24 cellular contexts compared by ENCODE assay signal in genomic region chr15:27993996-27994775, GRCh38.
DNase-seq lines count a peak whose midpoint lies in the region; ATAC-seq and TF ChIP-seq lines count a peak whose summit lies in the region.
"Had no signal": no experiment of that assay in that cellular context is flagged by ENCODE, and none has a peak within 500 bp of the region (broad histone marks: within the 10 kb centered on the region; RNA-seq: fewer than 3 reads in every experiment).

No MANE protein-coding gene starts in this region.

- DNase-seq in SK-N-SH (peak; percentile 45), NCI-H2171 treated with DMSO at 0.1 percent for 48 hours (lab: John Stamatoyannopoulos, UW) (peak; percentile 61), endothelial cell (ENCODE audit: low spot score) (no peak), SW480 (ENCODE audit: low spot score) (no peak), NCI-H1436 treated with DMSO at 0.1 percent for 48 hours (lab: John Stamatoyannopoulos, UW) (no peak)
- DNase-seq: activated B cell treated with CpG ODN at 0.5 μM for 24 hours; activated CD4-positive, alpha-beta T cell treated with anti-CD3 and anti-CD28 coated beads, Interleukin-2, amount 50 U/mL, for 4 hours; activated naive CD4-positive, alpha-beta T cell treated with Interleukin-2 at 50 U/mL for 16 hours; adrenal gland; COR-L47; DND-41; effector memory CD4-positive, alpha-beta T cell; erythroblast; HCEC 1CT; PC-9; right cardiac atrium; Right ventricle myocardium superior; SW 1271; trophoblast cell had no signal

- H2AFZ ChIP-seq in SK-N-SH (ENCODE audit: low read depth): no peak overlapping the region
- H2AFZ ChIP-seq: parathyroid adenoma, PC-9 had no signal

- no peak for TF ChIP-seq CTCF in SK-N-SH (IDR thresholded peaks at IDR 0.05)
- no peak for TF ChIP-seq CTCF in endothelial cell (IDR thresholded peaks at IDR 0.05; ENCODE audit: unreplicated experiment)

- no peaks in the 10 kb centered on the region for H3K9me3 Mint-ChIP-seq in endothelial cell (ENCODE audit: unreplicated experiment)
- peaks cover 5% of the 10 kb centered on the region for H3K9me3 Mint-ChIP-seq in stimulated activated memory B cell treated with anti-CD40 and anti-IgM and Interleukin-4, amounts not matched to agents 10 μg/mL and 1 μg/mL and 100 μg/mL, for 72 hours

- no peak overlapping the region for H3K4me2 ChIP-seq in SK-N-SH
- H3K4me2 ChIP-seq: BLaER1 treated with 17β-estradiol and CSF1 and Interleukin-3, amounts not matched to agents 10 nM and 100 nM; PC-9 had no signal

- no peak overlapping the region for H3K4me3 Mint-ChIP-seq in endothelial cell (ENCODE audit: unreplicated experiment)
- H3K4me3 Mint-ChIP-seq in stimulated activated memory B cell treated with anti-CD40 and anti-IgM and Interleukin-4, amounts not matched to agents 10 μg/mL and 1 μg/mL and 100 μg/mL, for 72 hours: no peak overlapping the region
- H3K4me3 Mint-ChIP-seq: activated B cell treated with CpG ODN at 0.5 μM for 24 hours had no signal

- no peak for ATAC-seq in SK-N-SH treated with all-trans-retinoic acid at 6 μM for 48 hours
- no peak for ATAC-seq in stimulated activated memory B cell treated with anti-CD40 and anti-IgM and Interleukin-4, amounts not matched to agents 10 μg/mL and 1 μg/mL and 100 μg/mL, for 72 hours
- ATAC-seq: right cardiac atrium had no signal

- CTCF ChIA-PET in SK-N-SH (lab: Yijun Ruan, JAX): interaction anchor here (0.6 to 1.1 kb wide), 3 partner anchors 17 to 1081 kb away, joined by 3 read pairs; no protein-coding TSS in a partner anchor

- H3K79me2 ChIP-seq in SK-N-SH (ENCODE audit: insufficient read depth): no peaks in the 10 kb centered on the region
- H3K79me2 ChIP-seq: parathyroid adenoma had no signal

- H3K27me3 Mint-ChIP-seq in endothelial cell (ENCODE audit: unreplicated experiment): peaks cover 2% of the 10 kb centered on the region
- peaks cover 13% of the 10 kb centered on the region for H3K27me3 Mint-ChIP-seq in stimulated activated memory B cell treated with anti-CD40 and anti-IgM and Interleukin-4, amounts not matched to agents 10 μg/mL and 1 μg/mL and 100 μg/mL, for 72 hours
- H3K27me3 Mint-ChIP-seq: activated B cell treated with CpG ODN at 0.5 μM for 24 hours had no signal

- H3K4me3 ChIP-seq in SK-N-SH (ENCODE audit: low read depth in 2 of 2, low read length in 1 of 2): no peak overlapping the region
- H3K4me3 ChIP-seq: adrenal gland; BLaER1 treated with 17β-estradiol and CSF1 and Interleukin-3, amounts not matched to agents 10 nM and 100 nM; breast epithelium; PC-9 had no signal

- H3K27ac ChIP-seq in SK-N-SH (ENCODE audit: low read depth in 2 of 2, low read length in 1 of 2): no peak overlapping the region
- H3K27ac ChIP-seq: adrenal gland; BLaER1 treated with 17β-estradiol and CSF1 and Interleukin-3, amounts not matched to agents 10 nM and 100 nM; breast epithelium; parathyroid adenoma; PC-9 had no signal

- H3K36me3 Mint-ChIP-seq in endothelial cell (ENCODE audit: low read depth, unreplicated experiment): no peaks in the 10 kb centered on the region
- peaks cover 6% of the 10 kb centered on the region for H3K36me3 Mint-ChIP-seq in stimulated activated memory B cell treated with anti-CD40 and anti-IgM and Interleukin-4, amounts not matched to agents 10 μg/mL and 1 μg/mL and 100 μg/mL, for 72 hours

- H3F3A ChIP-seq in SK-N-SH (replicated peaks; ENCODE audit: insufficient read depth): no peaks in the 10 kb centered on the region

- POLR2A ChIA-PET in SK-N-SH (lab: Yijun Ruan, JAX): no interaction called here

- H4K20me1 ChIP-seq in SK-N-SH (ENCODE audit: insufficient read depth): no peaks in the 10 kb centered on the region
- H4K20me1 ChIP-seq: BLaER1 treated with 17β-estradiol and CSF1 and Interleukin-3, amounts not matched to agents 10 nM and 100 nM had no signal

- no peak for TF ChIP-seq EP300 in SK-N-SH (IDR thresholded peaks at IDR 0.05; ENCODE audit: borderline replicate concordance in 1 of 2, low read depth in 1 of 2, low read length in 1 of 2)

- no peaks in the 10 kb centered on the region for H3K36me3 ChIP-seq in SK-N-SH (replicated peaks in 1 of 2; ENCODE audit: control insufficient read depth in 1 of 2, insufficient read depth in 2 of 2, low read length in 1 of 2)
- H3K36me3 ChIP-seq: adrenal gland; BLaER1 treated with 17β-estradiol and CSF1 and Interleukin-3, amounts not matched to agents 10 nM and 100 nM; breast epithelium had no signal

- H3K4me1 ChIP-seq in SK-N-SH (ENCODE audit: control insufficient read depth in 1 of 2, insufficient read depth in 2 of 2, low read depth in 1 of 2, low read length in 1 of 2): peaks cover 0 to 28% of the 10 kb centered on the region in 2 experiments; a peak in 2 of 4 replicates
- H3K4me1 ChIP-seq: adrenal gland; BLaER1 treated with 17β-estradiol and CSF1 and Interleukin-3, amounts not matched to agents 10 nM and 100 nM; breast epithelium; parathyroid adenoma had no signal

- H3K9ac ChIP-seq in SK-N-SH: no peak overlapping the region
- H3K9ac ChIP-seq: BLaER1 treated with 17β-estradiol and CSF1 and Interleukin-3, amounts not matched to agents 10 nM and 100 nM; parathyroid adenoma had no signal

- TF ChIP-seq RAD21 in SK-N-SH (IDR thresholded peaks at IDR 0.05; ENCODE audit: low read length): no peak

- no peaks in the 10 kb centered on the region for H3K9me3 ChIP-seq in SK-N-SH
- H3K9me3 ChIP-seq: adrenal gland, breast epithelium had no signal

- H3K9me2 ChIP-seq in SK-N-SH: no peaks in the 10 kb centered on the region

- H3K4me1 Mint-ChIP-seq in endothelial cell (ENCODE audit: unreplicated experiment): no peaks in the 10 kb centered on the region
- no peaks in the 10 kb centered on the region for H3K4me1 Mint-ChIP-seq in stimulated activated memory B cell treated with anti-CD40 and anti-IgM and Interleukin-4, amounts not matched to agents 10 μg/mL and 1 μg/mL and 100 μg/mL, for 72 hours
- H3K4me1 Mint-ChIP-seq: activated B cell treated with CpG ODN at 0.5 μM for 24 hours had no signal

- no peaks in the 10 kb centered on the region for H3K27me3 ChIP-seq in SK-N-SH (ENCODE audit: insufficient read depth)
- H3K27me3 ChIP-seq: adrenal gland; BLaER1 treated with 17β-estradiol and CSF1 and Interleukin-3, amounts not matched to agents 10 nM and 100 nM; breast epithelium had no signal

- 30% methylated on average over 14 of the region's 16 CpGs for WGBS in SK-N-SH (ENCODE audit: low lambda C conversion rate)

- H3K27ac Mint-ChIP-seq in endothelial cell (ENCODE audit: unreplicated experiment): peak overlapping the region; percentile 43
- no peak overlapping the region for H3K27ac Mint-ChIP-seq in stimulated activated memory B cell treated with anti-CD40 and anti-IgM and Interleukin-4, amounts not matched to agents 10 μg/mL and 1 μg/mL and 100 μg/mL, for 72 hours
- H3K27ac Mint-ChIP-seq: activated B cell treated with CpG ODN at 0.5 μM for 24 hours had no signal

TF ChIP-seq in SK-N-SH, 30 proteins besides CTCF, POLR2A, EP300 and RAD21:
- TF ChIP-seq MAX (IDR thresholded peaks at IDR 0.05; ENCODE audit: low read depth) (no peak), CHD2 (IDR thresholded peaks at IDR 0.05; ENCODE audit: low read length, partially characterized antibody) (no peak), NFIC (IDR thresholded peaks at IDR 0.05; ENCODE audit: borderline replicate concordance) (no peak), IRF3 (IDR thresholded peaks at IDR 0.05; ENCODE audit: low read depth, low read length) (no peak), GATA2 (CRISPR knock-in tag; IDR thresholded peaks at IDR 0.05) (no peak), GABPA (IDR thresholded peaks at IDR 0.05; ENCODE audit: low read depth) (no peak), TEAD4 (IDR thresholded peaks at IDR 0.05; ENCODE audit: borderline replicate concordance, insufficient read depth) (no peak)

TF ChIP-seq in SK-N-SH treated with all-trans-retinoic acid at 6 μM for 48 hours, 23 proteins besides CTCF, POLR2A, EP300 and RAD21:
- TF ChIP-seq TCF4 (CRISPR knock-in tag; IDR thresholded peaks at IDR 0.05; ENCODE audit: borderline replicate concordance): no peak
- no peak for TF ChIP-seq ZC3H10 (CRISPR knock-in tag; IDR thresholded peaks at IDR 0.05)
- no peak for TF ChIP-seq ISL1 (CRISPR knock-in tag; IDR thresholded peaks at IDR 0.05)
- TF ChIP-seq PPARA (CRISPR knock-in tag; IDR thresholded peaks at IDR 0.05; ENCODE audit: borderline replicate concordance): no peak
- TF ChIP-seq CREB5 (CRISPR knock-in tag; IDR thresholded peaks at IDR 0.05; ENCODE audit: low read depth): no peak
- TF ChIP-seq ZFP30 (CRISPR knock-in tag; IDR thresholded peaks at IDR 0.05): no peak
- TF ChIP-seq CSRNP3 (CRISPR knock-in tag; IDR thresholded peaks at IDR 0.05): no peak

Comparison
In these comparisons a context has a peak if more than half of its experiments do, and no peak if none do; other contexts are left out.
1. DNase-seq: peak in SK-N-SH (single experiment) and NCI-H2171 treated with DMSO at 0.1 percent for 48 hours (single experiment); none in endothelial cell (single experiment), SW480 (single experiment) and NCI-H1436 treated with DMSO at 0.1 percent for 48 hours (single experiment).